ENCODE assay signal across 8 cellular contexts in genomic region chr16:46883353-46883689, GRCh38. TPM values are rescaled to one million over a fixed set of nuclear protein-coding genes. Genes with fewer than 3 reads are reported as not detected.
DNase-seq lines count a peak whose midpoint lies in the region; ATAC-seq and TF ChIP-seq lines count a peak whose summit lies in the region.

No MANE protein-coding gene starts in this region.

- no peak overlapping the region for H3K27ac ChIP-seq in OCI-LY3 (ENCODE audit: low read length)
- no peak overlapping the region for H3K27ac ChIP-seq in neutrophil

- H3K9me3 ChIP-seq in OCI-LY3 (ENCODE audit: insufficient read depth, low read length) (no peaks in the 10 kb centered on the region), neutrophil (no peaks in the 10 kb centered on the region)

- no peaks in the 10 kb centered on the region for H3K9me3 Mint-ChIP-seq in T-helper 1 cell treated with Interleukin-12 subunit alpha and Interleukin-12 subunit beta and Interleukin-4 antibody, amounts not matched to agents 30 μg/mL and 1 μg/mL, for 36 hours
- H3K9me3 Mint-ChIP-seq in endothelial cell (ENCODE audit: unreplicated experiment) = no peaks in the 10 kb centered on the region

- H3K36me3 Mint-ChIP-seq in T-helper 1 cell treated with Interleukin-12 subunit alpha and Interleukin-12 subunit beta and Interleukin-4 antibody, amounts not matched to agents 30 μg/mL and 1 μg/mL, for 36 hours (ENCODE audit: low read depth) = no peaks in the 10 kb centered on the region
- H3K36me3 Mint-ChIP-seq in endothelial cell (ENCODE audit: low read depth, unreplicated experiment) = peaks cover 10% of the 10 kb centered on the region

- H3K4me1 ChIP-seq in OCI-LY3 (ENCODE audit: low read length) = peaks cover 10% of the 10 kb centered on the region
- H3K4me1 ChIP-seq in neutrophil (ENCODE audit: control insufficient read depth in 1 of 2, insufficient read depth in 1 of 2, low read depth in 1 of 2, low read length in 1 of 2) = peaks cover 19 to 25% of the 10 kb centered on the region in 2 experiments

- TF ChIP-seq CTCF in OCI-LY3 (IDR thresholded peaks at IDR 0.05; ENCODE audit: low read depth, low read length) (no peak), endothelial cell (IDR thresholded peaks at IDR 0.05; ENCODE audit: unreplicated experiment) (no peak), neutrophil (IDR thresholded peaks at IDR 0.05) (no peak)

- H3K9ac ChIP-seq in OCI-LY3 (ENCODE audit: low read length) = peak overlapping the region; percentile 78

- peaks cover 18% of the 10 kb centered on the region for H3K4me1 Mint-ChIP-seq in T-helper 1 cell treated with Interleukin-12 subunit alpha and Interleukin-12 subunit beta and Interleukin-4 antibody, amounts not matched to agents 30 μg/mL and 1 μg/mL, for 36 hours (ENCODE audit: low read depth)
- peaks cover 17% of the 10 kb centered on the region for H3K4me1 Mint-ChIP-seq in endothelial cell (ENCODE audit: unreplicated experiment)

- H3K4me3 Mint-ChIP-seq in T-helper 1 cell treated with Interleukin-12 subunit alpha and Interleukin-12 subunit beta and Interleukin-4 antibody, amounts not matched to agents 30 μg/mL and 1 μg/mL, for 36 hours = peak overlapping the region; percentile 87
- H3K4me3 Mint-ChIP-seq in endothelial cell (ENCODE audit: unreplicated experiment) = peak overlapping the region; percentile 97

- H3K79me2 ChIP-seq in OCI-LY3 (ENCODE audit: low read length) = no peaks in the 10 kb centered on the region

- H3K27me3 ChIP-seq in OCI-LY3 (ENCODE audit: low read depth, low read length) (peaks cover 46% of the 10 kb centered on the region), neutrophil (peaks cover 44% of the 10 kb centered on the region)

- H4K20me1 ChIP-seq in OCI-LY3 (ENCODE audit: insufficient read depth, low read length) = no peaks in the 10 kb centered on the region

- H2AFZ ChIP-seq in OCI-LY3 (ENCODE audit: low read depth, low read length) = peak overlapping the region; percentile 99

- H3K4me3 ChIP-seq in OCI-LY3 (ENCODE audit: low read length) = peak overlapping the region; percentile 95
- H3K4me3 ChIP-seq in neutrophil (ENCODE audit: low read depth in 1 of 2, low read length in 1 of 2) = peak overlapping the region; percentile 72 to 78

- H3K4me2 ChIP-seq in OCI-LY3 (ENCODE audit: low read length) = peak overlapping the region; percentile 81

- no peak for ATAC-seq in HG03442 (IDR thresholded peaks at IDR 0.05; ENCODE audit: unreplicated experiment)

- peaks cover 27% of the 10 kb centered on the region for H3K27me3 Mint-ChIP-seq in T-helper 1 cell treated with Interleukin-12 subunit alpha and Interleukin-12 subunit beta and Interleukin-4 antibody, amounts not matched to agents 30 μg/mL and 1 μg/mL, for 36 hours (ENCODE audit: low read depth)
- peaks cover 21% of the 10 kb centered on the region for H3K27me3 Mint-ChIP-seq in endothelial cell (ENCODE audit: unreplicated experiment)

- H3K36me3 ChIP-seq in OCI-LY3 (replicated peaks; ENCODE audit: low read depth, low read length) (no peaks in the 10 kb centered on the region), neutrophil (no peaks in the 10 kb centered on the region)

- H3K27ac Mint-ChIP-seq in T-helper 1 cell treated with Interleukin-12 subunit alpha and Interleukin-12 subunit beta and Interleukin-4 antibody, amounts not matched to agents 30 μg/mL and 1 μg/mL, for 36 hours = peak overlapping the region; percentile 85
- H3K27ac Mint-ChIP-seq in endothelial cell (ENCODE audit: unreplicated experiment) = peak overlapping the region; percentile 88

- DNase-seq in T-helper 1 cell (no peak), endothelial cell (ENCODE audit: low spot score) (no peak), H4 (ENCODE audit: low spot score) (no peak)
- no peak for DNase-seq in activated CD4-positive, alpha-beta T cell treated with anti-CD3 and anti-CD28 coated beads, Interleukin-2, amount 50 U/mL, for 1 hour

RNA-seq across cellular contexts. Expression of gene GPT2, which starts 0.8 kb away (rescaled TPM):
- 15.6 TPM for total RNA-seq in endothelial cell (ENCODE audit: unreplicated experiment)
- 24.1 and 35.2 TPM in 2 replicates for total RNA-seq in H4 (2014; rRNA removed; shearing (Covaris generic))

RNA-seq across cellular contexts. Expression of gene C16orf87, which starts 52.3 kb away (rescaled TPM):
- total RNA-seq in endothelial cell (ENCODE audit: unreplicated experiment) = 15.3 TPM
- 10.4 and 11.5 TPM in 2 replicates for total RNA-seq in H4 (2014; rRNA removed; shearing (Covaris generic))
